Comparison of ENCODE assay signal across 1 cellular context in the genomic region with DNA sequence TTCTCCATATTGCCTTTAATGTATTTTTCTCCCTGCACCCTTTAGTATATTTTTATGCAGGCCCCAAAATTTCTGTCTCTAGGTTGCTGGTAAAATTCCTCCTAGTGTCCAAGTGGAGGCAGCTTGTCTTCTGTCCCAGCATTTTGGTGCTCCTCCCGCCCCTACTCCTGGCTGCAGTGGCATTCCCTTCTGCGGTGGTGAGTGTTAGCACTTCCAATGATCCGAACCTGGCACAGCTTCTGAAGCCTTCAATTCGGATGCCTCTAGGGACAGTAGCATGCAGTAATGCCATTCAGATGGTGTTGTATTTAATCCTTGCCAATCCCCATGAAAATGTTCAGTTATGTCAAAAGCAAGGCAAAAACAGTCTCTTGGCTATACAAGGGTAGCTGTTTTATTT.
TF ChIP-seq lines count a peak whose summit lies in the region.

No MANE protein-coding gene starts in this region.

TF ChIP-seq in K562, 482 proteins besides CTCF, POLR2A, EP300 and RAD21 (continued from another document):
- TF ChIP-seq, protein P1, sequence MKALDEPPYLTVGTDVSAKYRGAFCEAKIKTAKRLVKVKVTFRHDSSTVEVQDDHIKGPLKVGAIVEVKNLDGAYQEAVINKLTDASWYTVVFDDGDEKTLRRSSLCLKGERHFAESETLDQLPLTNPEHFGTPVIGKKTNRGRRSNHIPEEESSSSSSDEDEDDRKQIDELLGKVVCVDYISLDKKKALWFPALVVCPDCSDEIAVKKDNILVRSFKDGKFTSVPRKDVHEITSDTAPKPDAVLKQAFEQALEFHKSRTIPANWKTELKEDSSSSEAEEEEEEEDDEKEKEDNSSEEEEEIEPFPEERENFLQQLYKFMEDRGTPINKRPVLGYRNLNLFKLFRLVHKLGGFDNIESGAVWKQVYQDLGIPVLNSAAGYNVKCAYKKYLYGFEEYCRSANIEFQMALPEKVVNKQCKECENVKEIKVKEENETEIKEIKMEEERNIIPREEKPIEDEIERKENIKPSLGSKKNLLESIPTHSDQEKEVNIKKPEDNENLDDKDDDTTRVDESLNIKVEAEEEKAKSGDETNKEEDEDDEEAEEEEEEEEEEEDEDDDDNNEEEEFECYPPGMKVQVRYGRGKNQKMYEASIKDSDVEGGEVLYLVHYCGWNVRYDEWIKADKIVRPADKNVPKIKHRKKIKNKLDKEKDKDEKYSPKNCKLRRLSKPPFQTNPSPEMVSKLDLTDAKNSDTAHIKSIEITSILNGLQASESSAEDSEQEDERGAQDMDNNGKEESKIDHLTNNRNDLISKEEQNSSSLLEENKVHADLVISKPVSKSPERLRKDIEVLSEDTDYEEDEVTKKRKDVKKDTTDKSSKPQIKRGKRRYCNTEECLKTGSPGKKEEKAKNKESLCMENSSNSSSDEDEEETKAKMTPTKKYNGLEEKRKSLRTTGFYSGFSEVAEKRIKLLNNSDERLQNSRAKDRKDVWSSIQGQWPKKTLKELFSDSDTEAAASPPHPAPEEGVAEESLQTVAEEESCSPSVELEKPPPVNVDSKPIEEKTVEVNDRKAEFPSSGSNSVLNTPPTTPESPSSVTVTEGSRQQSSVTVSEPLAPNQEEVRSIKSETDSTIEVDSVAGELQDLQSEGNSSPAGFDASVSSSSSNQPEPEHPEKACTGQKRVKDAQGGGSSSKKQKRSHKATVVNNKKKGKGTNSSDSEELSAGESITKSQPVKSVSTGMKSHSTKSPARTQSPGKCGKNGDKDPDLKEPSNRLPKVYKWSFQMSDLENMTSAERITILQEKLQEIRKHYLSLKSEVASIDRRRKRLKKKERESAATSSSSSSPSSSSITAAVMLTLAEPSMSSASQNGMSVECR (CRISPR knock-in tag; IDR thresholded peaks at IDR 0.05): no peak
- TF ChIP-seq, protein P2, sequence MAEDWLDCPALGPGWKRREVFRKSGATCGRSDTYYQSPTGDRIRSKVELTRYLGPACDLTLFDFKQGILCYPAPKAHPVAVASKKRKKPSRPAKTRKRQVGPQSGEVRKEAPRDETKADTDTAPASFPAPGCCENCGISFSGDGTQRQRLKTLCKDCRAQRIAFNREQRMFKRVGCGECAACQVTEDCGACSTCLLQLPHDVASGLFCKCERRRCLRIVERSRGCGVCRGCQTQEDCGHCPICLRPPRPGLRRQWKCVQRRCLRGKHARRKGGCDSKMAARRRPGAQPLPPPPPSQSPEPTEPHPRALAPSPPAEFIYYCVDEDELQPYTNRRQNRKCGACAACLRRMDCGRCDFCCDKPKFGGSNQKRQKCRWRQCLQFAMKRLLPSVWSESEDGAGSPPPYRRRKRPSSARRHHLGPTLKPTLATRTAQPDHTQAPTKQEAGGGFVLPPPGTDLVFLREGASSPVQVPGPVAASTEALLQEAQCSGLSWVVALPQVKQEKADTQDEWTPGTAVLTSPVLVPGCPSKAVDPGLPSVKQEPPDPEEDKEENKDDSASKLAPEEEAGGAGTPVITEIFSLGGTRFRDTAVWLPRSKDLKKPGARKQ (CRISPR knock-in tag; IDR thresholded peaks at IDR 0.05): no peak
- TF ChIP-seq ZNF133 (CRISPR knock-in tag; IDR thresholded peaks at IDR 0.05) (no peak), L3MBTL2 (IDR thresholded peaks at IDR 0.05) (no peak), KDM5B (IDR thresholded peaks at IDR 0.05; ENCODE audit: insufficient replicate concordance, low read depth, low read length) (no peak), CEBPG (CRISPR knock-in tag; IDR thresholded peaks at IDR 0.05) (no peak), CEBPG (tag; conservative IDR thresholded peaks at IDR 0.05 in 1 of 2, IDR thresholded peaks at IDR 0.05 in 1 of 2) (no peak), SRF (CRISPR knock-in tag; IDR thresholded peaks at IDR 0.05) (no peak), TAF9B (IDR thresholded peaks at IDR 0.05; ENCODE audit: partially characterized antibody) (no peak), SOX6 (IDR thresholded peaks at IDR 0.05) (no peak), ARID1B (IDR thresholded peaks at IDR 0.05) (no peak), GABPA (tag; conservative IDR thresholded peaks at IDR 0.05; ENCODE audit: low read depth) (no peak), ZSCAN29 (IDR thresholded peaks at IDR 0.05) (no peak)
